12 cellular contexts compared by ENCODE assay signal in the genomic region with DNA sequence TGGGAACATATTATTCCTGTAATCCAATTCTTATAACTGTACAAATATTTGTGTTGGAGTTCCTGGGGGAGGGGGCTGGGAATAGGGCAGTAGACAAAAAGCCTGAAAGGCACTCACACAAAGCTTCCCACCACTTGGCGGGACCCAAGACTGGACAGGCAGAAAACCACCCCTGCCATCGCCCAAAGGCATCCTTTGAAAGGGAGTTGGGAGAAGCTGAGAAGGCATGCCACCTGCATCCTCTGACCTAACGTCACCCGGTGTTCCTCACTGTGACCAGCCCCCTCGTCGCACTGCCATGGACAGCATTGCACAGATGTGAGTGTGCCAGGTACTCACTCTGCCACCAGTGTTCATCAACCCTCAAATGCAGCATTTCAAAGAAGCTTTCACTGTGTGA.
A peak's percentile ranks its signal among the peaks of the same experiment; 100 is the strongest.
DNase-seq lines count a peak whose midpoint lies in the region; ATAC-seq, FAIRE-seq and TF ChIP-seq lines count a peak whose summit lies in the region.
"Had no signal": no experiment of that assay in that cellular context is flagged by ENCODE, and none has a peak within 500 bp of the region (broad histone marks: within the 10 kb centered on the region; RNA-seq: fewer than 3 reads in every experiment).

No MANE protein-coding gene starts in this region.

- no peak overlapping the region for H4K5ac ChIP-seq in H9 (ENCODE audit: insufficient read length, low read depth, low read length)

- H2BK5ac ChIP-seq in H9 (ENCODE audit: insufficient read length, low read length): no peak overlapping the region

- DNase-seq in H9: peak; percentile 14
- DNase-seq in bronchial epithelial cell (ENCODE audit: low read depth): no peak
- DNase-seq in esophagus muscularis mucosa (ENCODE audit: extremely low spot score): peak; percentile 91
- no peak for DNase-seq in NCI-H1436 (lab: John Stamatoyannopoulos, UW)
- DNase-seq in T1000 (lab: John Stamatoyannopoulos, UW): no peak
- no peak for DNase-seq in EL
- DNase-seq: ACHN; CD4-positive, CD25-positive, alpha-beta regulatory T cell; GM23248; H7 had no signal

- H3K9ac ChIP-seq in H9 (ENCODE audit: extremely low read depth, insufficient read length, low read length): no peak overlapping the region
- H3K9ac ChIP-seq: BLaER1 treated with 17β-estradiol and CSF1 and Interleukin-3, amounts not matched to agents 10 nM and 100 nM; GM23248 had no signal

- no peak overlapping the region for H3K4me2 ChIP-seq in H9 (ENCODE audit: insufficient read depth, insufficient read length, low read length)
- H3K4me2 ChIP-seq: BLaER1 treated with 17β-estradiol and CSF1 and Interleukin-3, amounts not matched to agents 10 nM and 100 nM had no signal

- no peak overlapping the region for H3K23ac ChIP-seq in H9 (ENCODE audit: insufficient read length, low read depth, low read length)

- WGBS in H9 (ENCODE audit: extremely low coverage, insufficient read length, low lambda C conversion rate): no CpG with 5 or more reads among the region's 6 CpGs
- 84% methylated on average over 4 of the region's 6 CpGs for WGBS in esophagus muscularis mucosa

- H3K36me3 Mint-ChIP-seq in H9 (ENCODE audit: insufficient read depth in 1 of 3, low read depth in 3 of 3): no peaks in the 10 kb centered on the region
- no peaks in the 10 kb centered on the region for H3K36me3 Mint-ChIP-seq in stimulated activated memory B cell treated with anti-CD40 and anti-IgM and Interleukin-4, amounts not matched to agents 10 μg/mL and 1 μg/mL and 100 μg/mL, for 72 hours
- H3K36me3 Mint-ChIP-seq: CD4-positive, CD25-positive, alpha-beta regulatory T cell had no signal

- TF ChIP-seq CTCF in H9 (conservative IDR thresholded peaks at IDR 0.05) (no peak), bronchial epithelial cell (IDR thresholded peaks at IDR 0.05; ENCODE audit: insufficient read depth, low read length, severe bottlenecking) (no peak), esophagus muscularis mucosa (IDR thresholded peaks at IDR 0.05) (no peak)

- H3K9me3 ChIP-seq in H9 (ENCODE audit: control insufficient read depth, low read depth, low read length): no peaks in the 10 kb centered on the region
- no peaks in the 10 kb centered on the region for H3K9me3 ChIP-seq in esophagus muscularis mucosa
- H3K9me3 ChIP-seq: BLaER1 treated with 17β-estradiol and CSF1 and Interleukin-3, amounts not matched to agents 10 nM and 100 nM had no signal

- no peaks in the 10 kb centered on the region for H3K23me2 ChIP-seq in H9 (ENCODE audit: insufficient read length, low read depth, low read length, poor library complexity, severe bottlenecking)

- FAIRE-seq in bronchial epithelial cell (lab: Jason Lieb, UNC): peak; percentile 81

- no peak overlapping the region for H3T11ph ChIP-seq in H9 (ENCODE audit: low read length)

- intact Hi-C loops in esophagus muscularis mucosa (cut with DNase I): no loop called here

- H4K20me1 ChIP-seq in H9 (ENCODE audit: control insufficient read depth, insufficient read depth, insufficient read length): no peaks in the 10 kb centered on the region
- H4K20me1 ChIP-seq: BLaER1 treated with 17β-estradiol and CSF1 and Interleukin-3, amounts not matched to agents 10 nM and 100 nM had no signal

- H3K36me3 ChIP-seq in bronchial epithelial cell (ENCODE audit: control insufficient read depth, insufficient read depth, low read length): no peaks in the 10 kb centered on the region
- no peaks in the 10 kb centered on the region for H3K36me3 ChIP-seq in esophagus muscularis mucosa
- H3K36me3 ChIP-seq: BLaER1 treated with 17β-estradiol and CSF1 and Interleukin-3, amounts not matched to agents 10 nM and 100 nM had no signal

- no peak overlapping the region for H3K56ac ChIP-seq in H9 (ENCODE audit: insufficient read length, low read depth, low read length)

- H2BK12ac ChIP-seq in H9 (ENCODE audit: insufficient read length, low read depth, low read length): no peak overlapping the region

- H3K27ac Mint-ChIP-seq in H9: no peak overlapping the region
- no peak overlapping the region for H3K27ac Mint-ChIP-seq in stimulated activated memory B cell treated with anti-CD40 and anti-IgM and Interleukin-4, amounts not matched to agents 10 μg/mL and 1 μg/mL and 100 μg/mL, for 72 hours
- H3K27ac Mint-ChIP-seq: CD4-positive, CD25-positive, alpha-beta regulatory T cell had no signal

- no peak overlapping the region for H3K18ac ChIP-seq in H9 (ENCODE audit: insufficient read length, low read depth, low read length)

- H2BK120ac ChIP-seq in H9 (ENCODE audit: low read depth, low read length, poor library complexity, severe bottlenecking): no peak overlapping the region

- no peak overlapping the region for H3K27ac ChIP-seq in H9 (ENCODE audit: insufficient read length, low read depth, low read length)
- no peak overlapping the region for H3K27ac ChIP-seq in esophagus muscularis mucosa (replicated peaks in 1 of 4)
- H3K27ac ChIP-seq: BLaER1 treated with 17β-estradiol and CSF1 and Interleukin-3, amounts not matched to agents 10 nM and 100 nM; GM23248 had no signal

- H2BK20ac ChIP-seq in H9 (ENCODE audit: low read depth, low read length, poor library complexity, severe bottlenecking): no peak overlapping the region

- H4K8ac ChIP-seq in H9 (replicated peaks; ENCODE audit: insufficient read length, low read depth, low read length): no peak overlapping the region

- H2BK15ac ChIP-seq in H9 (ENCODE audit: low read depth, low read length): no peak overlapping the region

- H3K27me3 Mint-ChIP-seq in H9 (ENCODE audit: low read depth): peaks cover 6% of the 10 kb centered on the region
- H3K27me3 Mint-ChIP-seq in stimulated activated memory B cell treated with anti-CD40 and anti-IgM and Interleukin-4, amounts not matched to agents 10 μg/mL and 1 μg/mL and 100 μg/mL, for 72 hours: peaks cover 22% of the 10 kb centered on the region

- no peak for TF ChIP-seq POLR2A in esophagus muscularis mucosa (IDR thresholded peaks at IDR 0.05; ENCODE audit: low read depth)

- no peak for TF ChIP-seq EP300 in esophagus muscularis mucosa (IDR thresholded peaks at IDR 0.05)

- H3K27me3 ChIP-seq in H9 (ENCODE audit: insufficient read depth, low read length): no peaks in the 10 kb centered on the region
- peaks cover 8% of the 10 kb centered on the region for H3K27me3 ChIP-seq in bronchial epithelial cell (ENCODE audit: control insufficient read depth, insufficient read depth, low read length)
- H3K27me3 ChIP-seq in esophagus muscularis mucosa: no peaks in the 10 kb centered on the region
- H3K27me3 ChIP-seq: BLaER1 treated with 17β-estradiol and CSF1 and Interleukin-3, amounts not matched to agents 10 nM and 100 nM had no signal

- peak; percentile 21 for ATAC-seq in stimulated activated memory B cell treated with anti-CD40 and anti-IgM and Interleukin-4, amounts not matched to agents 10 μg/mL and 1 μg/mL and 100 μg/mL, for 72 hours

- H2AFZ ChIP-seq in H9 (ENCODE audit: low read length): no peak overlapping the region
- H2AFZ ChIP-seq: GM23248 had no signal

- no peak overlapping the region for H2AK5ac ChIP-seq in H9 (ENCODE audit: insufficient read length, low read length)

- H4K91ac ChIP-seq in H9 (ENCODE audit: insufficient read length, low read depth, low read length): no peak overlapping the region

- no peaks in the 10 kb centered on the region for H3K79me2 ChIP-seq in H9 (ENCODE audit: insufficient read depth, low read length)

- H3K4me3 ChIP-seq in bronchial epithelial cell (ENCODE audit: low read depth, low read length): no peak overlapping the region
- H3K4me3 ChIP-seq in esophagus muscularis mucosa: no peak overlapping the region
- H3K4me3 ChIP-seq: BLaER1 treated with 17β-estradiol and CSF1 and Interleukin-3, amounts not matched to agents 10 nM and 100 nM; GM23248 had no signal

- H3K9me3 Mint-ChIP-seq in H9: no peaks in the 10 kb centered on the region
- no peaks in the 10 kb centered on the region for H3K9me3 Mint-ChIP-seq in stimulated activated memory B cell treated with anti-CD40 and anti-IgM and Interleukin-4, amounts not matched to agents 10 μg/mL and 1 μg/mL and 100 μg/mL, for 72 hours

- H3K79me1 ChIP-seq in H9 (ENCODE audit: insufficient read depth, low read depth, low read length, poor library complexity, severe bottlenecking): no peaks in the 10 kb centered on the region

- peaks cover 0 to 3% of the 10 kb centered on the region in 2 experiments; a peak in 3 of 4 replicates for H3K4me1 Mint-ChIP-seq in H9
- no peaks in the 10 kb centered on the region for H3K4me1 Mint-ChIP-seq in stimulated activated memory B cell treated with anti-CD40 and anti-IgM and Interleukin-4, amounts not matched to agents 10 μg/mL and 1 μg/mL and 100 μg/mL, for 72 hours
- H3K4me1 Mint-ChIP-seq: CD4-positive, CD25-positive, alpha-beta regulatory T cell had no signal

- H3K4me1 ChIP-seq in H9 (ENCODE audit: insufficient read depth, low read length) (no peaks in the 10 kb centered on the region), esophagus muscularis mucosa (no peaks in the 10 kb centered on the region)

- H3K4ac ChIP-seq in H9 (ENCODE audit: low read depth, low read length): no peak overlapping the region

- H3K4me3 Mint-ChIP-seq in H9: no peak overlapping the region
- no peak overlapping the region for H3K4me3 Mint-ChIP-seq in stimulated activated memory B cell treated with anti-CD40 and anti-IgM and Interleukin-4, amounts not matched to agents 10 μg/mL and 1 μg/mL and 100 μg/mL, for 72 hours
- H3K4me3 Mint-ChIP-seq: CD4-positive, CD25-positive, alpha-beta regulatory T cell had no signal

- H3K14ac ChIP-seq in H9 (ENCODE audit: insufficient read depth, low read length): no peak overlapping the region

Comparison
In these comparisons a context has a peak if more than half of its experiments do, and no peak if none do; other contexts are left out.
1. DNase-seq: peak in H9 (single experiment) and esophagus muscularis mucosa (single experiment); none in bronchial epithelial cell (single experiment), NCI-H1436 (single experiment), T1000 (single experiment) and EL (single experiment).